ENCODE assay signal across 24 cellular contexts in genomic region chr15:94360251-94360671, GRCh38.
DNase-seq lines count a peak whose midpoint lies in the region; ATAC-seq and TF ChIP-seq lines count a peak whose summit lies in the region.
"Had no signal": no experiment of that assay in that cellular context is flagged by ENCODE, and none has a peak within 500 bp of the region (broad histone marks: within the 10 kb centered on the region; RNA-seq: fewer than 3 reads in every experiment).

No MANE protein-coding gene starts in this region.

- TF ChIP-seq CTCF in activated CD8-positive, alpha-beta T cell treated with anti-CD3 and anti-CD28 coated beads for 36 hours (IDR thresholded peaks at IDR 0.05) = no peak
- TF ChIP-seq CTCF in left lung (IDR thresholded peaks at IDR 0.05) (no peak), nephron progenitor cell (IDR thresholded peaks at IDR 0.05) (no peak)

- H3K36me3 ChIP-seq in left lung = peaks cover 0 to 51% of the 10 kb centered on the region in 2 donors
- H3K36me3 ChIP-seq in H7 (replicated peaks; ENCODE audit: control insufficient read depth, insufficient read depth, low read length) = no peaks in the 10 kb centered on the region
- H3K36me3 ChIP-seq: HAP-1 had no signal

- peaks cover 15% of the 10 kb centered on the region for H3K4me1 Mint-ChIP-seq in activated CD8-positive, alpha-beta T cell treated with anti-CD3 and anti-CD28 coated beads, Interleukin-2, amount 10 ng/mL, durations not matched to agents 7 days and 5 days (ENCODE audit: low read depth)
- no peaks in the 10 kb centered on the region for H3K4me1 Mint-ChIP-seq in activated CD8-positive, alpha-beta T cell treated with anti-CD3 and anti-CD28 coated beads for 36 hours (ENCODE audit: low read depth)
- no peaks in the 10 kb centered on the region for H3K4me1 Mint-ChIP-seq in activated T-helper 17 cell treated with anti-CD3 and anti-CD28 coated beads, Interleukin-2, amount 50 U/mL, for 72 hours
- peaks cover 69% of the 10 kb centered on the region for H3K4me1 Mint-ChIP-seq in nephron progenitor cell
- H3K4me1 Mint-ChIP-seq: CD4-positive, alpha-beta memory T cell had no signal

- H3K27me3 ChIP-seq in left lung (no peaks in the 10 kb centered on the region), H7 (ENCODE audit: control insufficient read depth, insufficient read depth, low read length) (no peaks in the 10 kb centered on the region)
- H3K27me3 ChIP-seq: BLaER1 treated with 17β-estradiol and CSF1 and Interleukin-3, amounts not matched to agents 10 nM and 100 nM had no signal

- H3K9me3 ChIP-seq in left lung = no peaks in the 10 kb centered on the region
- H3K9me3 ChIP-seq: BLaER1 treated with 17β-estradiol and CSF1 and Interleukin-3, amounts not matched to agents 10 nM and 100 nM; Caco-2; HAP-1 had no signal

- peak; percentile 36 for ATAC-seq in activated CD8-positive, alpha-beta T cell treated with anti-CD3 and anti-CD28 coated beads, Interleukin-2, amount 10 ng/mL, durations not matched to agents 7 days and 5 days
- ATAC-seq in activated CD8-positive, alpha-beta T cell treated with anti-CD3 and anti-CD28 coated beads for 36 hours = no peak
- ATAC-seq in activated T-helper 17 cell treated with anti-CD3 and anti-CD28 coated beads, Interleukin-2, amount 50 U/mL, for 72 hours (replicated peaks) = no peak
- ATAC-seq in left lung (no peak), HG03342 (IDR thresholded peaks at IDR 0.05; ENCODE audit: unreplicated experiment) (no peak), GM18861 (IDR thresholded peaks at IDR 0.05; ENCODE audit: unreplicated experiment) (no peak)

- H3K4me3 ChIP-seq in left lung = no peak overlapping the region
- no peak overlapping the region for H3K4me3 ChIP-seq in H7 (ENCODE audit: insufficient read depth, low read depth, low read length)
- H3K4me3 ChIP-seq: BLaER1 treated with 17β-estradiol and CSF1 and Interleukin-3, amounts not matched to agents 10 nM and 100 nM; HAP-1; PC-9 had no signal

- no peaks in the 10 kb centered on the region for H3K27me3 Mint-ChIP-seq in activated CD8-positive, alpha-beta T cell treated with anti-CD3 and anti-CD28 coated beads, Interleukin-2, amount 10 ng/mL, durations not matched to agents 7 days and 5 days (ENCODE audit: low read depth)
- no peaks in the 10 kb centered on the region for H3K27me3 Mint-ChIP-seq in activated CD8-positive, alpha-beta T cell treated with anti-CD3 and anti-CD28 coated beads for 36 hours
- no peaks in the 10 kb centered on the region for H3K27me3 Mint-ChIP-seq in activated T-helper 17 cell treated with anti-CD3 and anti-CD28 coated beads, Interleukin-2, amount 50 U/mL, for 72 hours
- no peaks in the 10 kb centered on the region for H3K27me3 Mint-ChIP-seq in nephron progenitor cell (ENCODE audit: low read depth, poor library complexity)
- H3K27me3 Mint-ChIP-seq: CD4-positive, alpha-beta memory T cell had no signal

- no peaks in the 10 kb centered on the region for H3K9me3 Mint-ChIP-seq in activated CD8-positive, alpha-beta T cell treated with anti-CD3 and anti-CD28 coated beads, Interleukin-2, amount 10 ng/mL, durations not matched to agents 7 days and 5 days (ENCODE audit: insufficient read depth)
- H3K9me3 Mint-ChIP-seq in activated CD8-positive, alpha-beta T cell treated with anti-CD3 and anti-CD28 coated beads for 36 hours = no peaks in the 10 kb centered on the region
- no peaks in the 10 kb centered on the region for H3K9me3 Mint-ChIP-seq in activated T-helper 17 cell treated with anti-CD3 and anti-CD28 coated beads, Interleukin-2, amount 50 U/mL, for 72 hours
- no peaks in the 10 kb centered on the region for H3K9me3 Mint-ChIP-seq in nephron progenitor cell
- H3K9me3 Mint-ChIP-seq: CD4-positive, alpha-beta memory T cell had no signal

- POLR2A ChIA-PET in activated CD8-positive, alpha-beta T cell treated with anti-CD3 and anti-CD28 coated beads, Interleukin-2, amount 10 ng/mL, durations not matched to agents 7 days and 5 days (lab: Charles Lee) = no interaction called here
- POLR2A ChIA-PET in activated CD8-positive, alpha-beta T cell treated with anti-CD3 and anti-CD28 coated beads for 36 hours (lab: Charles Lee) = interaction anchor here (0.6 to 1.2 kb wide), 2 partner anchors 53 to 97 kb away, joined by 3 to 4 read pairs; no protein-coding TSS in a partner anchor

- DNase-seq in activated CD8-positive, alpha-beta T cell treated with anti-CD3 and anti-CD28 coated beads, Interleukin-2, amount 10 ng/mL, durations not matched to agents 7 days and 5 days = no peak
- no peak for DNase-seq in activated CD8-positive, alpha-beta T cell treated with anti-CD3 and anti-CD28 coated beads for 36 hours
- DNase-seq in left lung (no peak), nephron progenitor cell (no peak), H7 (no peak)
- DNase-seq: 8988T; Caco-2; CD4-positive, alpha-beta memory T cell; DMS 273 treated with DMSO at 0.1 percent for 48 hours; DND-41; KBM-7; NCI-H1092 treated with DMSO at 0.1 percent for 48 hours; NCI-H1436 treated with DMSO at 0.1 percent for 48 hours; NCI-H1930; NCI-H226; NCI-H510A treated with DMSO at 0.1 percent for 48 hours; NCI-H748 treated with DMSO at 0.1 percent for 48 hours; PC-9 had no signal

- peaks cover 0 to 7% of the 10 kb centered on the region in 2 donors for H3K4me1 ChIP-seq in left lung
- H3K4me1 ChIP-seq: BLaER1 treated with 17β-estradiol and CSF1 and Interleukin-3, amounts not matched to agents 10 nM and 100 nM; Caco-2; HAP-1 had no signal

- intact Hi-C loops in activated CD8-positive, alpha-beta T cell treated with anti-CD3 and anti-CD28 coated beads for 36 hours (cut with micrococcal nuclease) = no loop called here
- intact Hi-C loops in left lung (cut with DNase I) = no loop called here

- H3K36me3 Mint-ChIP-seq in activated CD8-positive, alpha-beta T cell treated with anti-CD3 and anti-CD28 coated beads, Interleukin-2, amount 10 ng/mL, durations not matched to agents 7 days and 5 days (ENCODE audit: low read depth) = peaks cover 10% of the 10 kb centered on the region
- H3K36me3 Mint-ChIP-seq in activated CD8-positive, alpha-beta T cell treated with anti-CD3 and anti-CD28 coated beads for 36 hours (ENCODE audit: low read depth) = peaks cover 9% of the 10 kb centered on the region
- H3K36me3 Mint-ChIP-seq in activated T-helper 17 cell treated with anti-CD3 and anti-CD28 coated beads, Interleukin-2, amount 50 U/mL, for 72 hours (ENCODE audit: low read depth) = peaks cover 52% of the 10 kb centered on the region
- H3K36me3 Mint-ChIP-seq in nephron progenitor cell (ENCODE audit: low read depth) = no peaks in the 10 kb centered on the region

- CTCF ChIA-PET in activated CD8-positive, alpha-beta T cell treated with anti-CD3 and anti-CD28 coated beads, Interleukin-2, amount 10 ng/mL, durations not matched to agents 7 days and 5 days (lab: Charles Lee) = no interaction called here
- CTCF ChIA-PET in activated CD8-positive, alpha-beta T cell treated with anti-CD3 and anti-CD28 coated beads for 36 hours (lab: Charles Lee) = interaction anchor here (1.3 kb wide), 1 partner anchor 9 kb away, joined by 3 read pairs; no protein-coding TSS in a partner anchor

- H3K27ac ChIP-seq in left lung = peak overlapping the region; percentile 35
- H3K27ac ChIP-seq: BLaER1 treated with 17β-estradiol and CSF1 and Interleukin-3, amounts not matched to agents 10 nM and 100 nM; HL-60; PC-9 had no signal

- no peak overlapping the region for H3K4me3 Mint-ChIP-seq in activated CD8-positive, alpha-beta T cell treated with anti-CD3 and anti-CD28 coated beads, Interleukin-2, amount 10 ng/mL, durations not matched to agents 7 days and 5 days
- no peak overlapping the region for H3K4me3 Mint-ChIP-seq in activated CD8-positive, alpha-beta T cell treated with anti-CD3 and anti-CD28 coated beads for 36 hours
- H3K4me3 Mint-ChIP-seq in activated T-helper 17 cell treated with anti-CD3 and anti-CD28 coated beads, Interleukin-2, amount 50 U/mL, for 72 hours = no peak overlapping the region
- H3K4me3 Mint-ChIP-seq in nephron progenitor cell = no peak overlapping the region
- H3K4me3 Mint-ChIP-seq: CD4-positive, alpha-beta memory T cell had no signal

- no peak overlapping the region for H3K27ac Mint-ChIP-seq in activated CD8-positive, alpha-beta T cell treated with anti-CD3 and anti-CD28 coated beads, Interleukin-2, amount 10 ng/mL, durations not matched to agents 7 days and 5 days
- H3K27ac Mint-ChIP-seq in activated CD8-positive, alpha-beta T cell treated with anti-CD3 and anti-CD28 coated beads for 36 hours = no peak overlapping the region
- H3K27ac Mint-ChIP-seq in activated T-helper 17 cell treated with anti-CD3 and anti-CD28 coated beads, Interleukin-2, amount 50 U/mL, for 72 hours = peak overlapping the region; percentile 1
- H3K27ac Mint-ChIP-seq in nephron progenitor cell = peak overlapping the region; percentile 49
- H3K27ac Mint-ChIP-seq: CD4-positive, alpha-beta memory T cell had no signal

Comparison
In these comparisons a context has a peak if more than half of its experiments do, and no peak if none do; other contexts are left out.
1. H3K27ac Mint-ChIP-seq: peak in activated T-helper 17 cell treated with anti-CD3 and anti-CD28 coated beads, Interleukin-2, amount 50 U/mL, for 72 hours (single experiment) and nephron progenitor cell (single experiment); none in activated CD8-positive, alpha-beta T cell treated with anti-CD3 and anti-CD28 coated beads, Interleukin-2, amount 10 ng/mL, durations not matched to agents 7 days and 5 days (single experiment) and activated CD8-positive, alpha-beta T cell treated with anti-CD3 and anti-CD28 coated beads for 36 hours (single experiment).